In genomic region chr9:123335986-123336329, GRCh38 we compare ENCODE assay signal across 20 cellular contexts. TPM values are rescaled to one million over a fixed set of nuclear protein-coding genes. Genes with fewer than 3 reads are reported as not detected.
DNase-seq lines count a peak whose midpoint lies in the region; ATAC-seq and TF ChIP-seq lines count a peak whose summit lies in the region.
"Had no signal": no experiment of that assay in that cellular context is flagged by ENCODE, and none has a peak within 500 bp of the region (broad histone marks: within the 10 kb centered on the region; RNA-seq: fewer than 3 reads in every experiment).

No MANE protein-coding gene starts in this region.

- no peak for ATAC-seq in Right ventricle myocardium inferior
- ATAC-seq in GM21737 (IDR thresholded peaks at IDR 0.05; ENCODE audit: unreplicated experiment) = no peak
- ATAC-seq in GM19328 (IDR thresholded peaks at IDR 0.05; ENCODE audit: unreplicated experiment) = no peak
- ATAC-seq in GM18907 (IDR thresholded peaks at IDR 0.05; ENCODE audit: unreplicated experiment) = no peak
- ATAC-seq: activated CD4-positive, CD25-positive, alpha-beta regulatory T cell treated with anti-CD3 and anti-CD28 coated beads, Interleukin-2, amount 50 U/mL, for 24 hours; naive thymus-derived CD8-positive, alpha-beta T cell had no signal

- no peaks in the 10 kb centered on the region for H3K36me3 Mint-ChIP-seq in endodermal cell (ENCODE audit: low read depth)
- H3K36me3 Mint-ChIP-seq: naive thymus-derived CD8-positive, alpha-beta T cell had no signal

- peak overlapping the region; percentile 55 for H2AFZ ChIP-seq in neuron (ENCODE audit: low read depth, low read length)

- 61 to 83% methylated on average over 2 to 6 of the region's 6 CpGs for WGBS in endodermal cell (ENCODE audit: insufficient coverage in 1 of 2, insufficient read length in 1 of 2), 2 experiments

- peaks cover 34% of the 10 kb centered on the region for H3K4me1 ChIP-seq in cardiac muscle cell (ENCODE audit: low read depth)
- no peaks in the 10 kb centered on the region for H3K4me1 ChIP-seq in endodermal cell (ENCODE audit: control insufficient read depth, insufficient read depth, low read length)
- peaks cover 40% of the 10 kb centered on the region for H3K4me1 ChIP-seq in neuron (ENCODE audit: insufficient read depth, low read length)
- H3K4me1 ChIP-seq: A549 had no signal

- peaks cover 12% of the 10 kb centered on the region for H3K4me1 Mint-ChIP-seq in endodermal cell

- DNase-seq in cardiac muscle cell (ENCODE audit: low read depth in 1 of 2, low spot score in 1 of 2) (no peak), Right ventricle myocardium inferior (ENCODE audit: missing footprints) (no peak), endodermal cell (no peak), pons (ENCODE audit: low spot score) (no peak)
- DNase-seq: CD4-positive, alpha-beta T cell; cerebellar nuclear complex; HCEC 1CT; naive thymus-derived CD8-positive, alpha-beta T cell; NCI-H1436 treated with DMSO at 0.1 percent for 48 hours; NK-92 treated with Interleukin-12 subunit alpha and Interleukin-12 subunit beta, amount 100 ng/mL, for 24 hours; SHP77; stimulated activated CD4-positive, alpha-beta T cell treated with anti-CD3 and anti-CD28 coated beads, Interleukin-4, amount 100 ng/mL, for 24 hours had no signal

- H3K27me3 Mint-ChIP-seq in endodermal cell (ENCODE audit: insufficient read depth) = no peaks in the 10 kb centered on the region
- H3K27me3 Mint-ChIP-seq: CD4-positive, alpha-beta T cell; naive thymus-derived CD8-positive, alpha-beta T cell had no signal

- intact Hi-C loops in Right ventricle myocardium inferior (cut with DNase I) = no loop called here

- H3K9ac ChIP-seq in endodermal cell (ENCODE audit: extremely low read depth, low read length, poor library complexity, severe bottlenecking) = no peak overlapping the region

- H3K27ac ChIP-seq in cardiac muscle cell = peak overlapping the region; percentile 59
- peak overlapping the region; percentile 58 for H3K27ac ChIP-seq in endodermal cell (ENCODE audit: low read depth, low read length)
- H3K27ac ChIP-seq: A549 had no signal

- no peak for TF ChIP-seq CTCF in cardiac muscle cell (IDR thresholded peaks at IDR 0.05; ENCODE audit: low read depth, low read length)
- TF ChIP-seq CTCF in endodermal cell (conservative IDR thresholded peaks at IDR 0.05) = no peak

- H3K36me3 ChIP-seq in cardiac muscle cell (no peaks in the 10 kb centered on the region), endodermal cell (ENCODE audit: control insufficient read depth, insufficient read depth, low read length) (no peaks in the 10 kb centered on the region), neuron (ENCODE audit: insufficient read depth, low read length) (no peaks in the 10 kb centered on the region)

- no peak overlapping the region for H3K4me3 ChIP-seq in cardiac muscle cell
- H3K4me3 ChIP-seq in endodermal cell (ENCODE audit: low read length) = no peak overlapping the region
- H3K4me3 ChIP-seq in neuron (ENCODE audit: low read length) = peak overlapping the region; percentile 29
- H3K4me3 ChIP-seq: A549 had no signal

- H3K27ac Mint-ChIP-seq in endodermal cell = no peak overlapping the region
- H3K27ac Mint-ChIP-seq: activated T-helper 2 cell treated with anti-CD3 and anti-CD28 coated beads, Interferon-gamma antibody, Interleukin-2, Interleukin-4, amounts not matched to agents 10 μg/mL and 5 μg/mL and 100 μg/mL, durations not matched to agents 14 hours and 24 hours and 36 hours; CD4-positive, alpha-beta T cell had no signal

- H3K9me3 Mint-ChIP-seq in endodermal cell = no peaks in the 10 kb centered on the region
- H3K9me3 Mint-ChIP-seq: activated T-helper 2 cell treated with anti-CD3 and anti-CD28 coated beads, Interferon-gamma antibody, Interleukin-2, Interleukin-4, amounts not matched to agents 10 μg/mL and 5 μg/mL and 100 μg/mL, durations not matched to agents 14 hours and 24 hours and 36 hours; CD4-positive, alpha-beta T cell; naive thymus-derived CD8-positive, alpha-beta T cell had no signal

- H3K4me3 Mint-ChIP-seq in endodermal cell = no peak overlapping the region
- H3K4me3 Mint-ChIP-seq: CD4-positive, alpha-beta T cell had no signal

- H3K27me3 ChIP-seq in cardiac muscle cell (no peaks in the 10 kb centered on the region), endodermal cell (ENCODE audit: control insufficient read depth, insufficient read depth, low read length, poor library complexity, severe bottlenecking) (no peaks in the 10 kb centered on the region), neuron (ENCODE audit: insufficient read depth, low read length) (no peaks in the 10 kb centered on the region)

- H3K9me3 ChIP-seq in cardiac muscle cell (ENCODE audit: low read depth) (no peaks in the 10 kb centered on the region), endodermal cell (ENCODE audit: control insufficient read depth, low read length) (no peaks in the 10 kb centered on the region), neuron (ENCODE audit: low read length) (no peaks in the 10 kb centered on the region)
- H3K9me3 ChIP-seq: A549 had no signal

RNA-seq across cellular contexts. Expression of gene CRB2, which starts 20.0 kb away (rescaled TPM):
- total RNA-seq in cardiac muscle cell (46.3 and 91.7 TPM in 2 replicates), Right ventricle myocardium inferior (0.08 TPM), endodermal cell (1 to 10 TPM in 1 of 2 donors, under 1 TPM in 1; 0.75 to 2.0 TPM)
- 8.3 and 16.9 TPM in 2 replicates for polyA plus RNA-seq in cardiac muscle cell
- polyA plus RNA-seq in endodermal cell (2013, experiment 1 of 2) = 92.5 TPM
- 79.0 TPM for polyA plus RNA-seq in endodermal cell (2013, experiment 2 of 2)
- total RNA-seq: activated T-helper 2 cell treated with anti-CD3 and anti-CD28 coated beads, Interferon-gamma antibody, Interleukin-2, Interleukin-4, amounts not matched to agents 10 μg/mL and 5 μg/mL and 100 μg/mL, durations not matched to agents 14 hours and 24 hours and 36 hours; CD4-positive, alpha-beta T cell; T-helper 2 cell treated with Interferon-gamma antibody and Interleukin-4, amounts not matched to agents 100 ng/mL and 5 ng/mL, for 36 hours had no signal

Comparison
In these comparisons a context has a peak if more than half of its experiments do, and no peak if none do; other contexts are left out.
1. RNA of gene CRB2, which starts 20.0 kb away (total RNA-seq): 46.3 to 91.7 TPM in cardiac muscle cell; 0.75 to 2.0 TPM in endodermal cell and 0.08 TPM in Right ventricle myocardium inferior (single experiment); every median in the first group is over 10 times any median in the second.